ENCODE assay signal across 8 cellular contexts in the genomic region with DNA sequence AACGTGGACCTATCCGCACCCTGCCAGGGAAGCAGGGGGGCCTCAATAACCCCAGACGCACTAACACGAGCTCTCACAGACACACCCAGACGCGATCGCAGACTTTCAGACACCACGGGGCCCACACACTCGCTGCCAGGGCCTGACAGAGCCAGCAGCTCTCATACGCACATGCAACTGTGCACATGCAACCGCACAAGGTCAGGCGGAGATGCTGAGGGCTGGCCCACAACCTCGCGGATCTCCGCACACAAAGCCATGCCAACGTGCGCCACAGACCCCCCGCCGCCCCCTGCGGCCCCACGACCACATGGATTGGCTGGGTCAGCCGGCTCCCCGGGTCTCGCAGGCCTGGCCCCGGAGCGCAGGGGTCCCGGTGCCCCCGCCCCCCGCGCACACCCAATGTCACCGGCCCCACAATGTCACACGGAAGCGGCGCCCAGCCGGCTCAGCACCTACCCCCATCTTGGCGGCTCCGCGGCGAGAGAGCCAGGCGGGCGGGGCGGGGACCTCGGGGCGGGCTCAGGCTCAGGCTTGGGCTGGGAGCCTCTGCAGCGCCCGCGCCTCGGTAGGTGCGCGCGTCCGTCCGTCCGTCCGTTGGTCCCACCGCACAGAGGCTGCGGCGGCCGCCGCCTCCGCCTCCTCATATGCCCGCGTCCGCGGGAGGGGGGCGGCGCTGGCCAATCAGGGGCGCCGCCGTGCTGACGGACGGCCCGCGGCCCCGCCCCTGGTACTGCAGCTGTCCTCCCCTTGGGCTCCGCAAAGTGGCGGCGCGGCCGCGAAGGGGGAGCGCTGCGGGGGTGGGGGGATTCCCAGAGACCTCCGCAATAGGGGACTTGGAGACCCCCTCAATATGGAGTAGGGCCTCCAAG. TPM values are rescaled to one million over a fixed set of nuclear protein-coding genes. Genes with fewer than 3 reads are reported as not detected.
DNase-seq lines count a peak whose midpoint lies in the region; ATAC-seq and TF ChIP-seq lines count a peak whose summit lies in the region.

A gene (minus strand): TSS at position 619 of the 872 bp plus-strand sequence. CDS start 154 bp downstream, at position 465.

- peak within 1 kb of the TSS; percentile 46 for H3K27ac ChIP-seq in 22Rv1
- H3K27ac ChIP-seq in cingulate gyrus (ENCODE audit: low read depth, low read length) = peak within 1 kb of the TSS; percentile 56
- H3K27ac ChIP-seq in left lung = no peak within 1 kb of the TSS

- H3K9me3 ChIP-seq in left lung = no peaks in the 10 kb centered on the region

- intact Hi-C loops in left lung (cut with DNase I) = no loop called here

- peak within 1 kb of the TSS; percentile 19 to 45 for H3K4me3 ChIP-seq in left lung

- no peaks in the 10 kb centered on the region for H3K36me3 ChIP-seq in left lung

- DNase-seq in NCI-H2227 (lab: John Stamatoyannopoulos, UW; ENCODE audit: unreplicated experiment) (peak; percentile 98), left lung (peak; percentile 37 to 87)
- peak in 2 of 3 experiments; percentile 31 to 52 for DNase-seq in stimulated activated CD4-positive, alpha-beta T cell treated with anti-CD3 and anti-CD28 coated beads, TNF-alpha, amount 100 ng/mL, for 24 hours (ENCODE audit: low read depth in 3 of 3)

- ATAC-seq in GM18867 (IDR thresholded peaks at IDR 0.05; ENCODE audit: unreplicated experiment) = peak; percentile 64
- peak; percentile 83 to 88 for ATAC-seq in activated CD4-positive, CD25-positive, alpha-beta regulatory T cell treated with anti-CD3 and anti-CD28 coated beads, Interleukin-2, amount 50 U/mL, for 24 hours
- peak; percentile 87 for ATAC-seq in left lung
- no peak for ATAC-seq in HG02678 (IDR thresholded peaks at IDR 0.05; ENCODE audit: unreplicated experiment)

- peaks cover 34 to 92% of the 10 kb centered on the region in 2 donors for H3K27me3 ChIP-seq in left lung

- H3K4me1 ChIP-seq in left lung = peaks cover 0 to 13% of the 10 kb centered on the region in 2 donors

- TF ChIP-seq CTCF in 22Rv1 (IDR thresholded peaks at IDR 0.05) = no peak
- no peak for TF ChIP-seq CTCF in left lung (IDR thresholded peaks at IDR 0.05)

RNA-seq across cellular contexts. Expression of the gene that starts here (rescaled TPM):
- not detected for total RNA-seq in left lung

Comparison
In these comparisons a context has a peak if more than half of its experiments do, and no peak if none do; other contexts are left out.
1. Peak in DNase-seq, ATAC-seq and H3K4me3 ChIP-seq in left lung; RNA of the gene not detected or under 1 TPM.
2. H3K27ac ChIP-seq: peak in 22Rv1 (single experiment) and cingulate gyrus (single experiment); none in left lung (0 of 2).
3. DNase-seq: peak in every context shown above with its lines; median percentile 98 in NCI-H2227; 62 in left lung; 42 in stimulated activated CD4-positive, alpha-beta T cell treated with anti-CD3 and anti-CD28 coated beads, TNF-alpha, amount 100 ng/mL, for 24 hours.